In genomic region chr10:133053527-133054133, GRCh38 we compare ENCODE assay signal across 9 cellular contexts. TPM values are rescaled to one million over a fixed set of nuclear protein-coding genes. Genes with fewer than 3 reads are reported as not detected.
"Had no signal": no experiment of that assay in that cellular context is flagged by ENCODE, and none has a peak within 500 bp of the region (broad histone marks: within the 10 kb centered on the region; RNA-seq: fewer than 3 reads in every experiment).

No MANE protein-coding gene starts in this region.

RNA-seq across cellular contexts. Expression of gene ADGRA1, which starts 34.1 kb away (rescaled TPM):
- total RNA-seq: naive thymus-derived CD8-positive, alpha-beta T cell; natural killer cell; natural killer cell treated with Interleukin-12 subunit alpha and Interleukin-12 subunit beta and Interleukin-15 and Interleukin-18, amount 100 ng/mL, for 72 hours; osteoblast; osteocyte; pulmonary artery endothelial cell; renal cortical epithelial cell; smooth muscle cell had no signal
- polyA plus RNA-seq: naive thymus-derived CD8-positive, alpha-beta T cell; ovary; smooth muscle cell had no signal
